ENCODE assay signal across 8 cellular contexts in the genomic region with DNA sequence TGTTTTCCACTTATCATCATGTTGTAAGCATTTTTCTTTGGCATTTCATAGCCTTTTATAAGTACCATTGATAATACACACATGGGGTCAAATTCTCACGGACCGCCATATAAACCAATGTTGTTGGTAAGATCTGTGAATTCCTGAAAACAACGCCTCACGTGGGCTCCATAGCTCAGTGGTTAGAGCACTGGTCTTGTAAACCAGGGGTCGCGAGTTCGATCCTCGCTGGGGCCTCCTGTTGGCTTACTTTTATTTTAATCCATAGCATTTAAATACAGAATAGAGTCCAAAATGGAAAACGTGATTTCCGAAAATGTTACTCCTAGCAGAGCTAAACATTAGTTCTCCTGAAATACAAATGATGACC.
DNase-seq lines count a peak whose midpoint lies in the region; ATAC-seq and TF ChIP-seq lines count a peak whose summit lies in the region.

No MANE protein-coding gene starts in this region.

- peak; percentile 70 for DNase-seq in SK-N-MC (ENCODE audit: low read depth, low spot score)
- peak; percentile 47 for DNase-seq in heart right ventricle
- DNase-seq in progenitor cell of endocrine pancreas (ENCODE audit: low spot score, unreplicated experiment) = no peak

- H3K27me3 Mint-ChIP-seq in activated naive CD8-positive, alpha-beta T cell = peaks cover 1% of the 10 kb centered on the region
- peaks cover 25% of the 10 kb centered on the region for H3K27me3 Mint-ChIP-seq in progenitor cell of endocrine pancreas

- H3K9me3 Mint-ChIP-seq in activated naive CD8-positive, alpha-beta T cell (ENCODE audit: low read depth) = no peaks in the 10 kb centered on the region
- no peaks in the 10 kb centered on the region for H3K9me3 Mint-ChIP-seq in progenitor cell of endocrine pancreas (ENCODE audit: low read depth)

- peak overlapping the region; percentile 61 for H3K4me3 ChIP-seq in BLaER1
- peak overlapping the region; percentile 88 for H3K4me3 ChIP-seq in HUES48 (ENCODE audit: low read depth, low read length)
- H3K4me3 ChIP-seq in SK-N-MC = peak overlapping the region; percentile 83
- peak overlapping the region in 9 of 10 donors; percentile 24 to 60 (median 49) for H3K4me3 ChIP-seq in heart right ventricle
- peak overlapping the region; percentile 21 for H3K4me3 ChIP-seq in urinary bladder (ENCODE audit: low read depth, low read length)

- TF ChIP-seq CTCF in heart right ventricle (IDR thresholded peaks at IDR 0.05) = no peak
- TF ChIP-seq CTCF in progenitor cell of endocrine pancreas (IDR thresholded peaks at IDR 0.05; ENCODE audit: unreplicated experiment) = no peak

- H3K4me1 ChIP-seq in BLaER1 = peaks cover 11% of the 10 kb centered on the region; the same call in 1 of the 2 replicates
- no peaks in the 10 kb centered on the region for H3K4me1 ChIP-seq in HUES48 (ENCODE audit: control insufficient read depth, insufficient read depth, low read length)
- H3K4me1 ChIP-seq in heart right ventricle = peaks cover 0 to 15% (median 7%) of the 10 kb centered on the region in 9 donors
- H3K4me1 ChIP-seq in urinary bladder (ENCODE audit: insufficient read depth) = no peaks in the 10 kb centered on the region

- H3K4me2 ChIP-seq in BLaER1 = peak overlapping the region; percentile 72

- no peaks in the 10 kb centered on the region for H4K20me1 ChIP-seq in BLaER1

- H3K9ac ChIP-seq in BLaER1 (peak overlapping the region; percentile 76; the same call in 1 of the 2 replicates), HUES48 (ENCODE audit: low read depth, low read length) (peak overlapping the region; percentile 36; the same call in 1 of the 2 replicates), SK-N-MC (ENCODE audit: insufficient read length) (peak overlapping the region; percentile 86)

- no peak overlapping the region for H3K27ac ChIP-seq in BLaER1
- peak overlapping the region; percentile 22 for H3K27ac ChIP-seq in HUES48 (ENCODE audit: low read depth, low read length)
- no peak overlapping the region for H3K27ac ChIP-seq in SK-N-MC
- H3K27ac ChIP-seq in heart right ventricle = peak overlapping the region in 8 of 10 donors; percentile 59 to 86 (median 76)
- no peak overlapping the region for H3K27ac ChIP-seq in urinary bladder (ENCODE audit: low read depth)

- WGBS in heart right ventricle, 2 donors = 23 to 26% methylated on average over 10 of the region's 10 CpGs
- 24% methylated on average over 10 of the region's 10 CpGs for WGBS in urinary bladder

- ATAC-seq in GM19467 (IDR thresholded peaks at IDR 0.05; ENCODE audit: unreplicated experiment) = peak; percentile 22
- ATAC-seq in heart right ventricle = peak in 6 of 8 donors; percentile 23 to 71 (median 52)

- intact Hi-C loops in heart right ventricle (cut with DNase I) = loop anchor here (1.0 to 10.0 kb wide), 5 partner anchors 162 to 250 kb away; partner anchors contain the start of genes AIDA (in 1 of the 10) and BROX (in 1 of the 10)

- no peaks in the 10 kb centered on the region for H3K9me3 ChIP-seq in BLaER1
- no peaks in the 10 kb centered on the region for H3K9me3 ChIP-seq in HUES48 (ENCODE audit: control insufficient read depth, insufficient read depth, low read length)
- H3K9me3 ChIP-seq in SK-N-MC (ENCODE audit: low read depth, low read length) = no peaks in the 10 kb centered on the region
- no peaks in the 10 kb centered on the region for H3K9me3 ChIP-seq in heart right ventricle

- peaks cover 10% of the 10 kb centered on the region for H3K4me1 Mint-ChIP-seq in activated naive CD8-positive, alpha-beta T cell (ENCODE audit: low read depth)
- peaks cover 4% of the 10 kb centered on the region for H3K4me1 Mint-ChIP-seq in progenitor cell of endocrine pancreas (ENCODE audit: low read depth)

- H3K27me3 ChIP-seq in BLaER1 (no peaks in the 10 kb centered on the region), HUES48 (ENCODE audit: control insufficient read depth, insufficient read depth, low read length) (no peaks in the 10 kb centered on the region; the same call in 1 of the 2 replicates), heart right ventricle (no peaks in the 10 kb centered on the region)

- H3K27ac Mint-ChIP-seq in activated naive CD8-positive, alpha-beta T cell = peak overlapping the region; percentile 88
- H3K27ac Mint-ChIP-seq in progenitor cell of endocrine pancreas = peak overlapping the region; percentile 90

- H3K36me3 ChIP-seq in BLaER1 (no peaks in the 10 kb centered on the region), HUES48 (ENCODE audit: control insufficient read depth, insufficient read depth, low read length) (no peaks in the 10 kb centered on the region), SK-N-MC (ENCODE audit: insufficient read depth, low read length) (no peaks in the 10 kb centered on the region), heart right ventricle (no peaks in the 10 kb centered on the region), urinary bladder (ENCODE audit: insufficient read depth) (no peaks in the 10 kb centered on the region)

- H3K36me3 Mint-ChIP-seq in activated naive CD8-positive, alpha-beta T cell = no peaks in the 10 kb centered on the region
- no peaks in the 10 kb centered on the region for H3K36me3 Mint-ChIP-seq in progenitor cell of endocrine pancreas (ENCODE audit: insufficient read depth)

- peak overlapping the region; percentile 88 for H3K4me3 Mint-ChIP-seq in activated naive CD8-positive, alpha-beta T cell
- H3K4me3 Mint-ChIP-seq in progenitor cell of endocrine pancreas (ENCODE audit: low read depth) = peak overlapping the region; percentile 73

Comparison
In these comparisons a context has a peak if more than half of its experiments do, and no peak if none do; other contexts are left out.
1. H3K27ac ChIP-seq: peak in HUES48 (single experiment) and heart right ventricle (8 of 10); none in BLaER1 (single experiment), SK-N-MC (single experiment) and urinary bladder (single experiment).
2. H3K4me3 ChIP-seq: peak in every context shown above with its lines; median percentile 88 in HUES48; 83 in SK-N-MC; 61 in BLaER1; 49 in heart right ventricle; 21 in urinary bladder.
3. H3K9ac ChIP-seq: peak in every context shown above with its lines; median percentile 86 in SK-N-MC; 76 in BLaER1; 36 in HUES48.